8 cellular contexts compared by ENCODE assay signal in the genomic region with DNA sequence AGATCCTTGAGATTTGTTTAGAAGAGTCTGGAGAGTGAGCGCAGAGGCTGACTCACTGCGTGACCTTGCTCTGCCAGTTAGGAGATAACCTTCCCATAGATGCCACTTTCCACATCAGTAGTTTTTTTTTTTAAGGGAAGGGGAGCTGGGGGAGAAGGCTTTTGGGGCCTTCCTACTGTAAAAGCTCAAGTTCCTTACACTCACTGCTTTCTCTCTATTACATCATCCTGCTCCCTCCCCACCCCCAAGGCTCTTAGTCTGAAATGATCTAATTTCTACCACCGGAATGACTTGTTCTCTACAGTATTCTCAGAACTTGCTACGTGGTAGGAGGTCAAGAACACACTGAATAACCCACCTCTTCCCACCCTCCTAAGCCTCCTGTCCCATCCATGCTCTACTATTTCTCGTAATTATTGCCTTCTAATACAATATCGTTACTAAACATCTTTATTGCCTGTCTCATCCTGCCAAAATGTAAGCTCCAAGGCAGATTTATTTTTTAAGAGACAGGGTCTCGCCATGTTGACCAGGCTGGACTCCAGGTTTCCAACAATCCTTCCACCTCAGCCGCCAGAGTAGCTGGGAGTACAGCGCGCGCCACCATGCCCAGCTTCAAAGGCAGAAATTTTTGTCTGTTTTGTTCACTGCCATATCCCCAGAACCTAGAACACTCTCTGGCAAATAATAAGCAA. TPM values are rescaled to one million over a fixed set of nuclear protein-coding genes. Genes with fewer than 3 reads are reported as not detected.
DNase-seq lines count a peak whose midpoint lies in the region; ATAC-seq, FAIRE-seq and TF ChIP-seq lines count a peak whose summit lies in the region.

No MANE protein-coding gene starts in this region.

- no peak for DNase-seq in SK-N-SH
- DNase-seq in NOMO-1 treated with dmso at 0.1 percent for 144 hours (lab: John Stamatoyannopoulos, UW; ENCODE audit: unreplicated experiment), result peak; percentile 69
- no peak for DNase-seq in activated naive CD8-positive, alpha-beta T cell treated with anti-CD3 and anti-CD28 coated beads, Interleukin-2, amount 10 ng/mL, durations not matched to agents 7 days and 5 days
- peak; percentile 50 for DNase-seq in keratinocyte (ENCODE audit: low read depth, low spot score)
- peak; percentile 36 for DNase-seq in stimulated activated CD8-positive, alpha-beta memory T cell treated with anti-CD3 and anti-CD28 coated beads, Interleukin-7, amount 100 ng/mL, for 24 hours (ENCODE audit: low read depth)

- peaks cover 23% of the 10 kb centered on the region for H3K36me3 Mint-ChIP-seq in activated naive CD8-positive, alpha-beta T cell treated with anti-CD3 and anti-CD28 coated beads, Interleukin-2, amount 10 ng/mL, durations not matched to agents 7 days and 5 days

- peaks cover 20% of the 10 kb centered on the region for H3K4me1 Mint-ChIP-seq in activated naive CD8-positive, alpha-beta T cell treated with anti-CD3 and anti-CD28 coated beads, Interleukin-2, amount 10 ng/mL, durations not matched to agents 7 days and 5 days

- H4K20me1 ChIP-seq in SK-N-SH (ENCODE audit: insufficient read depth), result peaks cover 18% of the 10 kb centered on the region
- H4K20me1 ChIP-seq in keratinocyte (ENCODE audit: control insufficient read depth, extremely low read depth, insufficient read depth, low read length), result peaks cover 13% of the 10 kb centered on the region

- H3K4me1 ChIP-seq in SK-N-SH (ENCODE audit: control insufficient read depth in 1 of 2, insufficient read depth in 2 of 2, low read depth in 1 of 2, low read length in 1 of 2), result peaks cover 10 to 13% of the 10 kb centered on the region in 2 experiments; a peak in 3 of 4 replicates
- peaks cover 19% of the 10 kb centered on the region for H3K4me1 ChIP-seq in keratinocyte (ENCODE audit: control insufficient read depth, extremely low read depth, insufficient read depth, low read length)

- peak overlapping the region; percentile 96 for H3K9ac ChIP-seq in SK-N-SH
- H3K9ac ChIP-seq in keratinocyte (ENCODE audit: control insufficient read depth, extremely low read depth, insufficient read depth, low read length), result peak overlapping the region; percentile 99

- WGBS in SK-N-SH (ENCODE audit: low lambda C conversion rate), result 7% methylated on average over 11 of the region's 11 CpGs

- TF ChIP-seq RAD21 in SK-N-SH (IDR thresholded peaks at IDR 0.05; ENCODE audit: low read length), result no peak

- dilution Hi-C loops in keratinocyte (cut with MboI; ENCODE audit: extremely low pct_ligation_motif_present, low sequenced_read_pairs), result no loop called here

- H3K27me3 ChIP-seq in SK-N-SH (ENCODE audit: insufficient read depth), result no peaks in the 10 kb centered on the region
- no peaks in the 10 kb centered on the region for H3K27me3 ChIP-seq in keratinocyte (ENCODE audit: control insufficient read depth, extremely low read depth, insufficient read depth, low read length)

- H3K79me2 ChIP-seq in SK-N-SH (ENCODE audit: insufficient read depth) (peaks cover 61% of the 10 kb centered on the region), keratinocyte (ENCODE audit: control insufficient read depth, insufficient read depth, low read length) (peaks cover 51% of the 10 kb centered on the region)

- no peaks in the 10 kb centered on the region for H3K27me3 Mint-ChIP-seq in activated naive CD8-positive, alpha-beta T cell treated with anti-CD3 and anti-CD28 coated beads, Interleukin-2, amount 10 ng/mL, durations not matched to agents 7 days and 5 days

- H3K4me3 Mint-ChIP-seq in activated naive CD8-positive, alpha-beta T cell treated with anti-CD3 and anti-CD28 coated beads, Interleukin-2, amount 10 ng/mL, durations not matched to agents 7 days and 5 days, result peak overlapping the region; percentile 97

- H2AFZ ChIP-seq in SK-N-SH (ENCODE audit: low read depth), result no peak overlapping the region
- H2AFZ ChIP-seq in keratinocyte (ENCODE audit: control insufficient read depth, low read length), result no peak overlapping the region

- H3K9me3 ChIP-seq in SK-N-SH (no peaks in the 10 kb centered on the region), keratinocyte (ENCODE audit: control insufficient read depth, low read depth, low read length) (no peaks in the 10 kb centered on the region)

- no peak for FAIRE-seq in keratinocyte (lab: Jason Lieb, UNC)

- no peaks in the 10 kb centered on the region for H3K9me3 Mint-ChIP-seq in activated naive CD8-positive, alpha-beta T cell treated with anti-CD3 and anti-CD28 coated beads, Interleukin-2, amount 10 ng/mL, durations not matched to agents 7 days and 5 days

- H3K4me2 ChIP-seq in SK-N-SH (peak overlapping the region; percentile 100), keratinocyte (ENCODE audit: control insufficient read depth, extremely low read depth, insufficient read depth, low read depth, low read length) (peak overlapping the region; percentile 92)

- CTCF ChIA-PET in SK-N-SH (lab: Yijun Ruan, JAX), result interaction anchor here (4.1 kb wide), 1 partner anchor 28 kb away, joined by 31 read pairs; a partner anchor contains a TSS

- POLR2A ChIA-PET in SK-N-SH (lab: Yijun Ruan, JAX), result interaction anchor here (1.0 to 1.8 kb wide), 4 partner anchors 12 to 81 kb away, joined by 4 to 12 read pairs (median 6); a partner anchor contains a TSS
- POLR2A ChIA-PET in activated naive CD8-positive, alpha-beta T cell treated with anti-CD3 and anti-CD28 coated beads, Interleukin-2, amount 10 ng/mL, durations not matched to agents 7 days and 5 days (lab: Charles Lee), result interaction anchor here (0.9 to 4.6 kb wide), 9 partner anchors 11 to 750 kb away, joined by 3 to 60 read pairs (median 18); a partner anchor contains a TSS

- peak overlapping the region; percentile 95 for H3K27ac Mint-ChIP-seq in activated naive CD8-positive, alpha-beta T cell treated with anti-CD3 and anti-CD28 coated beads, Interleukin-2, amount 10 ng/mL, durations not matched to agents 7 days and 5 days

- TF ChIP-seq EP300 in SK-N-SH (IDR thresholded peaks at IDR 0.05; ENCODE audit: borderline replicate concordance in 1 of 2, low read depth in 1 of 2, low read length in 1 of 2), result no peak

- H3K9me2 ChIP-seq in SK-N-SH, result no peaks in the 10 kb centered on the region

- H3K27ac ChIP-seq in SK-N-SH (ENCODE audit: low read depth in 2 of 2, low read length in 1 of 2) (peak overlapping the region; percentile 90 to 97; a peak in 3 of 4 replicates), keratinocyte (ENCODE audit: control insufficient read depth, insufficient read depth, low read length) (peak overlapping the region; percentile 96)

- H3F3A ChIP-seq in SK-N-SH (replicated peaks; ENCODE audit: insufficient read depth), result peaks cover 13% of the 10 kb centered on the region

- peak overlapping the region; percentile 84 to 95 for H3K4me3 ChIP-seq in SK-N-SH (ENCODE audit: low read depth in 2 of 2, low read length in 1 of 2)
- H3K4me3 ChIP-seq in keratinocyte (ENCODE audit: control insufficient read depth in 2 of 3, extremely low read depth in 1 of 3, insufficient read depth in 2 of 3, low read depth in 1 of 3, low read length in 3 of 3), result peak overlapping the region; percentile 91 to 99 (median 93)

- no peaks in the 10 kb centered on the region for H3K9me1 ChIP-seq in keratinocyte (ENCODE audit: control insufficient read depth, extremely low read depth, insufficient read depth, low read length)

- ATAC-seq in SK-N-SH treated with all-trans-retinoic acid at 6 μM for 48 hours, result no peak
- no peak for ATAC-seq in activated naive CD8-positive, alpha-beta T cell treated with anti-CD3 and anti-CD28 coated beads, Interleukin-2, amount 10 ng/mL, durations not matched to agents 7 days and 5 days (ENCODE audit: low read depth)
- ATAC-seq in HG03039 (IDR thresholded peaks at IDR 0.05; ENCODE audit: unreplicated experiment), result no peak
- ATAC-seq in GM18517 (IDR thresholded peaks at IDR 0.05; ENCODE audit: unreplicated experiment), result no peak

- H3K36me3 ChIP-seq in SK-N-SH (replicated peaks in 1 of 2; ENCODE audit: control insufficient read depth in 1 of 2, insufficient read depth in 2 of 2, low read length in 1 of 2), result peaks cover 2 to 9% of the 10 kb centered on the region in 2 experiments
- H3K36me3 ChIP-seq in keratinocyte (ENCODE audit: control insufficient read depth in 2 of 2, extremely low read depth in 1 of 2, insufficient read depth in 2 of 2, low read length in 2 of 2), result peaks cover 9 to 24% of the 10 kb centered on the region in 2 experiments

- no peak for TF ChIP-seq CTCF in SK-N-SH (IDR thresholded peaks at IDR 0.05)
- no peak for TF ChIP-seq CTCF in keratinocyte (optimal IDR thresholded peaks at IDR 0.05 in 1 of 3, IDR thresholded peaks at IDR 0.05 in 1 of 3, conservative IDR thresholded peaks at IDR 0.05 in 1 of 3; ENCODE audit: extremely low read depth in 1 of 3, insufficient read depth in 2 of 3, low read length in 3 of 3)

RNA-seq across cellular contexts. Expression of a gene that starts 1.2 kb away (rescaled TPM):
- polyA plus RNA-seq in SK-N-SH (2012; rRNA removed), result 75.4 and 111 TPM in 2 replicates
- polyA plus RNA-seq in SK-N-SH (2012; cell fraction: cytosol; rRNA removed), result 49.3 and 74.2 TPM in 2 replicates
- 156 and 220 TPM in 2 replicates for polyA plus RNA-seq in SK-N-SH (2012; cell fraction: nucleus; rRNA removed)
- 100 to 1,000 TPM; 112 to 120 TPM for total RNA-seq in activated naive CD8-positive, alpha-beta T cell treated with anti-CD3 and anti-CD28 coated beads, Interleukin-2, amount 10 ng/mL, durations not matched to agents 7 days and 5 days
- polyA plus RNA-seq in keratinocyte, result 24.2 to 29.6 TPM (median 27.7 TPM) in 3 replicates
- 49.6 TPM for polyA plus RNA-seq in keratinocyte (2011; ENCODE audit: low read depth)
- polyA plus RNA-seq in keratinocyte (2011; cell fraction: cytosol; rRNA removed), result 12.0 and 29.3 TPM in 2 replicates
- 38.1 and 47.6 TPM in 2 replicates for polyA plus RNA-seq in keratinocyte (2011; cell fraction: nucleus; rRNA removed)
- polyA plus RNA-seq in keratinocyte (2012; ENCODE audit: low replicate concordance), result 37.6 and 46.6 TPM in 2 replicates
- 24.5 to 51.4 TPM (median 32.5 TPM) in 3 replicates for polyA minus RNA-seq in keratinocyte
- polyA minus RNA-seq in keratinocyte (2011; cell fraction: cytosol; rRNA and poly(A)+ RNA removed), result 44.3 TPM
- polyA minus RNA-seq in keratinocyte (2011; cell fraction: nucleus; rRNA and poly(A)+ RNA removed), result 33.6 and 35.7 TPM in 2 replicates

RNA-seq across cellular contexts. Expression of a gene that starts 1.7 kb away (rescaled TPM):
- polyA plus RNA-seq in SK-N-SH (2012; rRNA removed), result not detected in 2 replicates
- 0.04 TPM in 1 of 2 replicates, not detected in the other for polyA plus RNA-seq in SK-N-SH (2012; cell fraction: cytosol; rRNA removed)
- polyA plus RNA-seq in SK-N-SH (2012; cell fraction: nucleus; rRNA removed), result 0.04 TPM in 1 of 2 replicates, not detected in the other
- total RNA-seq in activated naive CD8-positive, alpha-beta T cell treated with anti-CD3 and anti-CD28 coated beads, Interleukin-2, amount 10 ng/mL, durations not matched to agents 7 days and 5 days, result not detected
- not detected in 3 replicates for polyA plus RNA-seq in keratinocyte
- not detected for polyA plus RNA-seq in keratinocyte (2011; ENCODE audit: low read depth)
- polyA plus RNA-seq in keratinocyte (2011; cell fraction: cytosol; rRNA removed), result not detected in 2 replicates
- not detected in 2 replicates for polyA plus RNA-seq in keratinocyte (2011; cell fraction: nucleus; rRNA removed)
- not detected in 2 replicates for polyA plus RNA-seq in keratinocyte (2012; ENCODE audit: low replicate concordance)
- polyA minus RNA-seq in keratinocyte, result 0.06 TPM in 1 of 3 replicates, not detected in the others
- not detected for polyA minus RNA-seq in keratinocyte (2011; cell fraction: cytosol; rRNA and poly(A)+ RNA removed)
- not detected in 2 replicates for polyA minus RNA-seq in keratinocyte (2011; cell fraction: nucleus; rRNA and poly(A)+ RNA removed)

RNA-seq across cellular contexts. Expression of a gene that starts 28.6 kb away (rescaled TPM):
- polyA plus RNA-seq in SK-N-SH (2012; rRNA removed) (871 and 1,383 TPM in 2 replicates), keratinocyte (562 to 1,236 TPM (median 636 TPM) in 3 replicates)
- 933 and 1,018 TPM in 2 replicates for polyA plus RNA-seq in SK-N-SH (2012; cell fraction: cytosol; rRNA removed)
- polyA plus RNA-seq in SK-N-SH (2012; cell fraction: nucleus; rRNA removed), result 319 and 414 TPM in 2 replicates
- 1,000 to 10,000 TPM; 1,119 to 1,147 TPM for total RNA-seq in activated naive CD8-positive, alpha-beta T cell treated with anti-CD3 and anti-CD28 coated beads, Interleukin-2, amount 10 ng/mL, durations not matched to agents 7 days and 5 days
- 761 TPM for polyA plus RNA-seq in keratinocyte (2011; ENCODE audit: low read depth)
- 338 and 825 TPM in 2 replicates for polyA plus RNA-seq in keratinocyte (2011; cell fraction: cytosol; rRNA removed)
- polyA plus RNA-seq in keratinocyte (2011; cell fraction: nucleus; rRNA removed), result 144 and 172 TPM in 2 replicates
- polyA plus RNA-seq in keratinocyte (2012; ENCODE audit: low replicate concordance), result 1,437 and 2,095 TPM in 2 replicates
- 153 to 368 TPM (median 187 TPM) in 3 replicates for polyA minus RNA-seq in keratinocyte
- polyA minus RNA-seq in keratinocyte (2011; cell fraction: cytosol; rRNA and poly(A)+ RNA removed), result 1,666 TPM
- polyA minus RNA-seq in keratinocyte (2011; cell fraction: nucleus; rRNA and poly(A)+ RNA removed), result 92.1 and 143 TPM in 2 replicates

RNA-seq across cellular contexts. Expression of a gene that starts 37.9 kb away (rescaled TPM):
- polyA plus RNA-seq in SK-N-SH (2012; rRNA removed) (52.0 and 53.3 TPM in 2 replicates), keratinocyte (3.3 to 9.1 TPM (median 3.7 TPM) in 3 replicates)
- polyA plus RNA-seq in SK-N-SH (2012; cell fraction: cytosol; rRNA removed), result 35.3 and 47.9 TPM in 2 replicates
- 43.7 and 46.7 TPM in 2 replicates for polyA plus RNA-seq in SK-N-SH (2012; cell fraction: nucleus; rRNA removed)
- 1 to 10 TPM; 2.2 to 4.1 TPM for total RNA-seq in activated naive CD8-positive, alpha-beta T cell treated with anti-CD3 and anti-CD28 coated beads, Interleukin-2, amount 10 ng/mL, durations not matched to agents 7 days and 5 days
- 3.6 TPM for polyA plus RNA-seq in keratinocyte (2011; ENCODE audit: low read depth)
- 2.7 and 7.9 TPM in 2 replicates for polyA plus RNA-seq in keratinocyte (2011; cell fraction: cytosol; rRNA removed)
- 3.9 and 6.8 TPM in 2 replicates for polyA plus RNA-seq in keratinocyte (2011; cell fraction: nucleus; rRNA removed)
- 5.1 and 9.5 TPM in 2 replicates for polyA plus RNA-seq in keratinocyte (2012; ENCODE audit: low replicate concordance)
- 1.5 to 3.4 TPM (median 2.2 TPM) in 3 replicates for polyA minus RNA-seq in keratinocyte
- 5.6 TPM for polyA minus RNA-seq in keratinocyte (2011; cell fraction: cytosol; rRNA and poly(A)+ RNA removed)
- 2.9 and 4.3 TPM in 2 replicates for polyA minus RNA-seq in keratinocyte (2011; cell fraction: nucleus; rRNA and poly(A)+ RNA removed)

RNA-seq across cellular contexts. Expression of a gene that starts 38.4 kb away (rescaled TPM):
- polyA plus RNA-seq in SK-N-SH (2012; rRNA removed) (112 and 116 TPM in 2 replicates), keratinocyte (28.5 to 80.5 TPM (median 35.2 TPM) in 3 replicates)
- 56.7 and 76.6 TPM in 2 replicates for polyA plus RNA-seq in SK-N-SH (2012; cell fraction: cytosol; rRNA removed)
- 54.9 and 78.4 TPM in 2 replicates for polyA plus RNA-seq in SK-N-SH (2012; cell fraction: nucleus; rRNA removed)
- 10 to 100 TPM; 42.6 to 44.1 TPM for total RNA-seq in activated naive CD8-positive, alpha-beta T cell treated with anti-CD3 and anti-CD28 coated beads, Interleukin-2, amount 10 ng/mL, durations not matched to agents 7 days and 5 days
- 12.1 TPM for polyA plus RNA-seq in keratinocyte (2011; ENCODE audit: low read depth)
- 23.6 and 53.9 TPM in 2 replicates for polyA plus RNA-seq in keratinocyte (2011; cell fraction: cytosol; rRNA removed)
- 19.1 and 20.6 TPM in 2 replicates for polyA plus RNA-seq in keratinocyte (2011; cell fraction: nucleus; rRNA removed)
- polyA plus RNA-seq in keratinocyte (2012; ENCODE audit: low replicate concordance), result 53.1 and 77.8 TPM in 2 replicates
- 10.2 to 30.7 TPM (median 16.9 TPM) in 3 replicates for polyA minus RNA-seq in keratinocyte
- 55.1 TPM for polyA minus RNA-seq in keratinocyte (2011; cell fraction: cytosol; rRNA and poly(A)+ RNA removed)
- polyA minus RNA-seq in keratinocyte (2011; cell fraction: nucleus; rRNA and poly(A)+ RNA removed), result 7.0 and 8.1 TPM in 2 replicates

Comparison
In these comparisons a context has a peak if more than half of its experiments do, and no peak if none do; other contexts are left out.
1. DNase-seq: peak in NOMO-1 treated with dmso at 0.1 percent for 144 hours (single experiment), keratinocyte (single experiment) and stimulated activated CD8-positive, alpha-beta memory T cell treated with anti-CD3 and anti-CD28 coated beads, Interleukin-7, amount 100 ng/mL, for 24 hours (single experiment); none in SK-N-SH (single experiment) and activated naive CD8-positive, alpha-beta T cell treated with anti-CD3 and anti-CD28 coated beads, Interleukin-2, amount 10 ng/mL, durations not matched to agents 7 days and 5 days (single experiment).